In the genomic region with DNA sequence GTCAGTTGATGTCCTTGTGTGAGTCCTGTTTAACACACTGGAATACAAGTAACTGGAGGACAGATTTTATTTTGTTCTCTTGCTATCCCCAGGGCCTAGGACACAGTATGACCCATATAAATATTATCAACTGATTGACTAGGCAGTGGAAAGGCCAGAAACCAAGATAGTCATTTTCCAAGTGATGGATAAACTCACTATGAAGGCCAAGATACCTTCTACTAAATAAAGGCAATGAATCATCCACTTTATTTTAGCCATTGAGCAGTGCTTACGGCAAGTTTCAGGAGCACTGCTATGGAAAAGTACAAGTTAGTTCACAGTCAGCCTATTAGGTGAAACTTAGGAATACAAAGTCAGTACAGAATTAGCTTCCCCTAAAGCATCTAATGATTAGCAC, we compare ENCODE assay signal across 20 cellular contexts.
"Had no signal": no experiment of that assay in that cellular context is flagged by ENCODE, and none has a peak within 500 bp of the region (broad histone marks: within the 10 kb centered on the region; RNA-seq: fewer than 3 reads in every experiment).

No MANE protein-coding gene starts in this region.

- ATAC-seq: effector memory CD8-positive, alpha-beta T cell; left colon; natural killer cell treated with Interleukin-12 subunit alpha and Interleukin-12 subunit beta and Interleukin-15 and Interleukin-18, amount 100 ng/mL, for 72 hours; sciatic nerve; stimulated activated naive B cell treated with anti-CD40 and anti-IgM and Interleukin-4, amounts not matched to agents 10 μg/mL and 1 μg/mL and 100 μg/mL, for 72 hours; stimulated activated naive CD8-positive, alpha-beta T cell treated with anti-CD3 and anti-CD28 coated beads, Interleukin-15, amount 100 ng/mL, for 72 hours had no signal

- H3K27ac ChIP-seq: epithelial cell of prostate, esophagus muscularis mucosa, gastrocnemius medialis, neural progenitor cell, ovary, testis, transverse colon had no signal

- H3K27me3 ChIP-seq: esophagus muscularis mucosa, gastrocnemius medialis, neural progenitor cell, ovary, testis, transverse colon had no signal

- H3K9me3 ChIP-seq: esophagus muscularis mucosa, gastrocnemius medialis, ovary, testis, transverse colon had no signal

- DNase-seq: effector memory CD8-positive, alpha-beta T cell; gastrocnemius medialis; immature natural killer cell; left colon; mammary epithelial cell; nucleus accumbens; ovary; stimulated activated CD4-positive, alpha-beta T cell treated with anti-CD3 and anti-CD28 coated beads, Interleukin-2, amount 100 ng/mL, for 24 hours; stimulated activated CD4-positive, alpha-beta T cell treated with anti-CD3 and anti-CD28 coated beads, Interleukin-4, amount 100 ng/mL, for 4 hours; stimulated activated naive B cell treated with anti-CD40 and anti-IgM and Interleukin-4, amounts not matched to agents 10 μg/mL and 1 μg/mL and 100 μg/mL, for 72 hours; stimulated activated naive CD8-positive, alpha-beta T cell treated with anti-CD3 and anti-CD28 coated beads, Interleukin-15, amount 100 ng/mL, for 72 hours; testis; transverse colon had no signal

- H3K4me1 ChIP-seq: esophagus muscularis mucosa, gastrocnemius medialis, neural progenitor cell, testis, transverse colon had no signal

- H3K4me3 ChIP-seq: esophagus muscularis mucosa, gastrocnemius medialis, neural progenitor cell, ovary, testis, transverse colon had no signal

- H3K27ac Mint-ChIP-seq: effector memory CD8-positive, alpha-beta T cell; immature natural killer cell; mesothelial cell of epicardium; natural killer cell treated with Interleukin-12 subunit alpha and Interleukin-12 subunit beta and Interleukin-15 and Interleukin-18, amount 100 ng/mL, for 72 hours; neural progenitor cell; progenitor cell of endocrine pancreas; stimulated activated naive B cell treated with anti-CD40 and anti-IgM and Interleukin-4, amounts not matched to agents 10 μg/mL and 1 μg/mL and 100 μg/mL, for 72 hours; stimulated activated naive CD8-positive, alpha-beta T cell treated with anti-CD3 and anti-CD28 coated beads, Interleukin-15, amount 100 ng/mL, for 72 hours had no signal

- H3K4me1 Mint-ChIP-seq: immature natural killer cell; neural progenitor cell; stimulated activated naive B cell treated with anti-CD40 and anti-IgM and Interleukin-4, amounts not matched to agents 10 μg/mL and 1 μg/mL and 100 μg/mL, for 72 hours; stimulated activated naive CD8-positive, alpha-beta T cell treated with anti-CD3 and anti-CD28 coated beads, Interleukin-15, amount 100 ng/mL, for 72 hours had no signal

- H3K4me3 Mint-ChIP-seq: effector memory CD8-positive, alpha-beta T cell; immature natural killer cell; mesothelial cell of epicardium; natural killer cell treated with Interleukin-12 subunit alpha and Interleukin-12 subunit beta and Interleukin-15 and Interleukin-18, amount 100 ng/mL, for 72 hours; neural progenitor cell; stimulated activated naive B cell treated with anti-CD40 and anti-IgM and Interleukin-4, amounts not matched to agents 10 μg/mL and 1 μg/mL and 100 μg/mL, for 72 hours; stimulated activated naive CD8-positive, alpha-beta T cell treated with anti-CD3 and anti-CD28 coated beads, Interleukin-15, amount 100 ng/mL, for 72 hours had no signal

- H3K27me3 Mint-ChIP-seq: effector memory CD8-positive, alpha-beta T cell; natural killer cell treated with Interleukin-12 subunit alpha and Interleukin-12 subunit beta and Interleukin-15 and Interleukin-18, amount 100 ng/mL, for 72 hours; progenitor cell of endocrine pancreas; stimulated activated naive B cell treated with anti-CD40 and anti-IgM and Interleukin-4, amounts not matched to agents 10 μg/mL and 1 μg/mL and 100 μg/mL, for 72 hours; stimulated activated naive CD8-positive, alpha-beta T cell treated with anti-CD3 and anti-CD28 coated beads, Interleukin-15, amount 100 ng/mL, for 72 hours had no signal

- H3K36me3 Mint-ChIP-seq: immature natural killer cell; mesothelial cell of epicardium; natural killer cell treated with Interleukin-12 subunit alpha and Interleukin-12 subunit beta and Interleukin-15 and Interleukin-18, amount 100 ng/mL, for 72 hours; stimulated activated naive B cell treated with anti-CD40 and anti-IgM and Interleukin-4, amounts not matched to agents 10 μg/mL and 1 μg/mL and 100 μg/mL, for 72 hours had no signal

- H3K36me3 ChIP-seq: esophagus muscularis mucosa, gastrocnemius medialis, neural progenitor cell, ovary, transverse colon had no signal
